Comparison of ENCODE assay signal across 12 cellular contexts in the genomic region with DNA sequence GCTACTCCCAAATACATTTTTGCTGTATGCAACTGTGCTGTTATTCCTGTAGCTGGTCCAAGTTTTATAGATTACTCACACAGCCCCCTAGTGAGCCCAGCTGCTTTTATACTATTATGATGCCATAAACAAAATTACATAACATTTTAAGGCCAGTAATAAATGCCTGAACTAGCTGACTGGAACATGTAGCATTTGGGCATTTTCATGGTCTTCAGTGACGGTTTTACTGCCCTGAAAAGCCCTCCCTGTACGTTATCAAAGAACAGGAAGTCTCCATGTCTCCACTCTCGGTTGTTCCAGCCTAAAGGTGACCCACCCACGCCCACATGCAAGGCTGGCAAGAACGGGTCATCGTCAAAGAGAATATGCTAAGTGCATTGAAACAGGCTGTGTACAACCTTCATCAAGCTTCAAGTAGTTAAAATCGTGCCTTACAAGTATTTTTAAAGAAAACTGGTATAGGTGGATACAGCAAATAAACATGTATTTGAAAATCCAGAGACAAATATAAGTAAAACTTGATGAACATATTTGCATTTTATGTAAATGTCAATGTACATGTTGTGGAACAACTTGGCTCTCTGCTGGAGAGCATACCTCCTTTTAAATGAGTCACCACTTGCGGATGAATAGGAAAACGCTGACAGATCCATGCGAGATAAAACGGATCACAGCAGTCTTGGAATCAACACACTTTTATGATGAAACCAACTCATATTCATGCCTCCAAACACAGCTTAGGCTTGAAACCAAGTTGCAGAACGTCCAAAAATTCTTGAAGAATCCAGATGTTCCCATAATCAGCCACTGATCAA.
DNase-seq lines count a peak whose midpoint lies in the region; ATAC-seq, FAIRE-seq and TF ChIP-seq lines count a peak whose summit lies in the region.
"Had no signal": no experiment of that assay in that cellular context is flagged by ENCODE, and none has a peak within 500 bp of the region (broad histone marks: within the 10 kb centered on the region; RNA-seq: fewer than 3 reads in every experiment).

No MANE protein-coding gene starts in this region.

- H3K36me3 ChIP-seq in left lung (no peaks in the 10 kb centered on the region), heart left ventricle (no peaks in the 10 kb centered on the region)

- in situ Hi-C loops in astrocyte of the spinal cord (cut with HindIII; ENCODE audit: low sequenced_read_pairs) = no loop called here

- TF ChIP-seq POLR2A in NB4 (IDR thresholded peaks at IDR 0.05; ENCODE audit: extremely low read depth, insufficient read length) = no peak
- no peak for TF ChIP-seq POLR2A in heart left ventricle (IDR thresholded peaks at IDR 0.05)

- H3K4me1 ChIP-seq in left lung (peaks cover 0 to 9% of the 10 kb centered on the region in 2 donors), heart left ventricle (peaks cover 0 to 15% (median 0%) of the 10 kb centered on the region in 12 donors)

- ATAC-seq in left lung (peak; percentile 46), heart left ventricle (no peak)

- H3K27ac ChIP-seq in left lung (peak overlapping the region in 1 of 2 donors; percentile 33), heart left ventricle (no peak overlapping the region)
- H3K27ac ChIP-seq: VCaP had no signal

- intact Hi-C loops in left lung (cut with DNase I) (no loop called here), heart left ventricle (cut with DNase I) (loop anchor here in 1 of 10 donors (10.0 kb wide), 1 partner anchor 102 kb away; no protein-coding TSS in a partner anchor)

- no peaks in the 10 kb centered on the region for H3K9me3 ChIP-seq in left lung
- no peaks in the 10 kb centered on the region for H3K9me3 ChIP-seq in heart left ventricle

- FAIRE-seq in D721Med (lab: Jason Lieb, UNC) = no peak
- FAIRE-seq: GM18507 had no signal

- WGBS in heart left ventricle, 4 donors = 56 to 63% (median 60%) methylated on average over 12 of the region's 12 CpGs

- H3K4me3 ChIP-seq in AG09309 (ENCODE audit: control insufficient read depth, low read depth, low read length) (no peak overlapping the region), NB4 (ENCODE audit: low read depth, low read length) (no peak overlapping the region), astrocyte of the spinal cord (ENCODE audit: low read depth, low read length) (no peak overlapping the region), left lung (no peak overlapping the region), heart left ventricle (no peak overlapping the region)

- DNase-seq in AG09309 (ENCODE audit: low read depth) (peak; percentile 71), NB4 (ENCODE audit: low read depth) (peak; percentile 10), astrocyte of the spinal cord (ENCODE audit: low read depth, low spot score) (peak; percentile 91), left lung (no peak), T-helper 2 cell (no peak), heart left ventricle (no peak), D721Med (ENCODE audit: insufficient read length, low spot score) (no peak), NCI-H2081 (lab: John Stamatoyannopoulos, UW) (no peak)
- DNase-seq: activated naive CD8-positive, alpha-beta T cell treated with anti-CD3 and anti-CD28 coated beads, Interleukin-2, amount 10 ng/mL, durations not matched to agents 7 days and 5 days; NCI-H524 had no signal

- no peak for TF ChIP-seq CTCF in AG09309 (IDR thresholded peaks at IDR 0.05; ENCODE audit: control insufficient read depth, insufficient read depth, low read depth, low read length, missing control alignments)
- TF ChIP-seq CTCF in NB4 (IDR thresholded peaks at IDR 0.05; ENCODE audit: low read depth, low read length) = no peak
- no peak for TF ChIP-seq CTCF in astrocyte of the spinal cord (IDR thresholded peaks at IDR 0.05; ENCODE audit: low read depth, low read length)
- TF ChIP-seq CTCF in left lung (IDR thresholded peaks at IDR 0.05) = no peak
- no peak for TF ChIP-seq CTCF in heart left ventricle (IDR thresholded peaks at IDR 0.05)
- no peak for TF ChIP-seq CTCF in D721Med (IDR thresholded peaks at IDR 0.05; ENCODE audit: insufficient read depth, missing control alignments)

- H3K27me3 ChIP-seq in left lung = no peaks in the 10 kb centered on the region
- H3K27me3 ChIP-seq in heart left ventricle = no peaks in the 10 kb centered on the region

Comparison
In these comparisons a context has a peak if more than half of its experiments do, and no peak if none do; other contexts are left out.
1. DNase-seq: peak in AG09309 (single experiment), NB4 (single experiment) and astrocyte of the spinal cord (single experiment); none in left lung (0 of 2), T-helper 2 cell (0 of 5), heart left ventricle (0 of 5), D721Med (single experiment) and NCI-H2081 (0 of 2).